17 cellular contexts compared by ENCODE assay signal in genomic region chr6:3422457-3422816, GRCh38. TPM values are rescaled to one million over a fixed set of nuclear protein-coding genes. Genes with fewer than 3 reads are reported as not detected.
DNase-seq lines count a peak whose midpoint lies in the region; TF ChIP-seq lines count a peak whose summit lies in the region.
"Had no signal": no experiment of that assay in that cellular context is flagged by ENCODE, and none has a peak within 500 bp of the region (broad histone marks: within the 10 kb centered on the region; RNA-seq: fewer than 3 reads in every experiment).

No MANE protein-coding gene starts in this region.

- H3K27ac Mint-ChIP-seq in immature natural killer cell = no peak overlapping the region
- H3K27ac Mint-ChIP-seq: activated CD4-positive, alpha-beta memory T cell treated with anti-CD3 and anti-CD28 coated beads for 36 hours; CD4-positive, alpha-beta T cell; naive B cell had no signal

- H3K4me3 Mint-ChIP-seq in immature natural killer cell = no peak overlapping the region
- H3K4me3 Mint-ChIP-seq: activated CD4-positive, alpha-beta memory T cell treated with anti-CD3 and anti-CD28 coated beads for 36 hours; CD4-positive, alpha-beta T cell; naive B cell had no signal

- no peaks in the 10 kb centered on the region for H3K36me3 ChIP-seq in ACC112 (ENCODE audit: insufficient read depth, low read length)
- H3K36me3 ChIP-seq in brain microvascular endothelial cell (replicated peaks) = no peaks in the 10 kb centered on the region
- H3K36me3 ChIP-seq: left lung, stomach, uterus had no signal

- DNase-seq in NCI-H1105 (lab: John Stamatoyannopoulos, UW) = peak; percentile 30
- no peak for DNase-seq in brain microvascular endothelial cell
- peak; percentile 61 for DNase-seq in myocyte (ENCODE audit: low read depth)
- no peak for DNase-seq in COLO829 (ENCODE audit: low spot score)
- no peak for DNase-seq in immature natural killer cell
- DNase-seq in HuH-7 (ENCODE audit: low spot score) = no peak
- no peak for DNase-seq in hepatic stellate cell (ENCODE audit: low spot score)
- DNase-seq: activated CD4-positive, alpha-beta memory T cell treated with anti-CD3 and anti-CD28 coated beads for 36 hours; activated T-cell treated with anti-CD3 and anti-CD28 coated beads, Interleukin-2, amount 50 U/mL, for 48 hours; CD4-positive, alpha-beta T cell; left lung; naive B cell; NCI-H748 treated with DMSO at 0.1 percent for 48 hours; stomach had no signal

- no peaks in the 10 kb centered on the region for H3K4me1 Mint-ChIP-seq in immature natural killer cell
- H3K4me1 Mint-ChIP-seq: naive B cell had no signal

- in situ Hi-C loops in brain microvascular endothelial cell (cut with HindIII; ENCODE audit: low pct_ligation_motif_present, low sequenced_read_pairs) = no loop called here

- no peaks in the 10 kb centered on the region for H3K36me3 Mint-ChIP-seq in immature natural killer cell
- H3K36me3 Mint-ChIP-seq: activated CD4-positive, alpha-beta memory T cell treated with anti-CD3 and anti-CD28 coated beads for 36 hours; naive B cell had no signal

- no peak overlapping the region for H2AFZ ChIP-seq in ACC112 (ENCODE audit: low read length, unreplicated experiment)

- H3K27me3 Mint-ChIP-seq in immature natural killer cell (ENCODE audit: low read depth in 3 of 3) = peaks cover 2 to 4% (median 4%) of the 10 kb centered on the region in 3 donors
- H3K27me3 Mint-ChIP-seq: activated CD4-positive, alpha-beta memory T cell treated with anti-CD3 and anti-CD28 coated beads for 36 hours; CD4-positive, alpha-beta T cell had no signal

- peaks cover 2% of the 10 kb centered on the region for H3K79me2 ChIP-seq in ACC112 (ENCODE audit: control insufficient read depth, insufficient read depth, low read length, unreplicated experiment)

- no peaks in the 10 kb centered on the region for H3K9me3 Mint-ChIP-seq in immature natural killer cell
- H3K9me3 Mint-ChIP-seq: activated CD4-positive, alpha-beta memory T cell treated with anti-CD3 and anti-CD28 coated beads for 36 hours; CD4-positive, alpha-beta T cell; naive B cell had no signal

- H3K27ac ChIP-seq in ACC112 (ENCODE audit: low read depth, low read length) (peak overlapping the region; percentile 78), brain microvascular endothelial cell (peak overlapping the region; percentile 69)
- H3K27ac ChIP-seq: left lung, RWPE1, stomach, uterus had no signal

- peaks cover 64% of the 10 kb centered on the region for H3K4me1 ChIP-seq in ACC112 (ENCODE audit: control insufficient read depth, insufficient read depth, low read length, unreplicated experiment)

- H3K4me3 ChIP-seq in ACC112 (ENCODE audit: low read depth, low read length) (peak overlapping the region; percentile 48; the same call in 1 of the 2 replicates), brain microvascular endothelial cell (ENCODE audit: low read depth, low read length) (no peak overlapping the region)
- H3K4me3 ChIP-seq: left lung, stomach, uterus had no signal

- H3K27me3 ChIP-seq in ACC112 (ENCODE audit: insufficient read depth, low read length) (no peaks in the 10 kb centered on the region), brain microvascular endothelial cell (replicated peaks) (no peaks in the 10 kb centered on the region)
- H3K27me3 ChIP-seq: stomach, uterus had no signal

- no peak for TF ChIP-seq CTCF in brain microvascular endothelial cell (IDR thresholded peaks at IDR 0.05; ENCODE audit: low read depth, low read length, missing control alignments)

RNA-seq across cellular contexts. Expression of gene SLC22A23, which starts 34.4 kb away (rescaled TPM):
- 1.9 and 4.0 TPM in 2 replicates for total RNA-seq in myocyte
- 6.0 TPM for polyA plus RNA-seq in myocyte (2012)
- under 1 TPM in 2 of 3 donors, not detected in 1; 0.14 to 0.21 TPM for polyA plus RNA-seq in immature natural killer cell

Comparison
In these comparisons a context has a peak if more than half of its experiments do, and no peak if none do; other contexts are left out.
1. DNase-seq: peak in NCI-H1105 (single experiment) and myocyte (single experiment); none in brain microvascular endothelial cell (single experiment), COLO829 (single experiment), immature natural killer cell (0 of 3), HuH-7 (single experiment) and hepatic stellate cell (single experiment).